Comparison of ENCODE assay signal across 9 cellular contexts in genomic region chr20:15857131-15857784, GRCh38.
A peak's percentile ranks its signal among the peaks of the same experiment; 100 is the strongest.
DNase-seq lines count a peak whose midpoint lies in the region; ATAC-seq lines count a peak whose summit lies in the region.
"Had no signal": no experiment of that assay in that cellular context is flagged by ENCODE, and none has a peak within 500 bp of the region (broad histone marks: within the 10 kb centered on the region; RNA-seq: fewer than 3 reads in every experiment).

No MANE protein-coding gene starts in this region.

- no peak overlapping the region for H3K27ac Mint-ChIP-seq in effector memory CD8-positive, alpha-beta T cell

- H3K9me3 Mint-ChIP-seq in effector memory CD8-positive, alpha-beta T cell = peaks cover 3 to 17% of the 10 kb centered on the region in 2 donors

- H3K36me3 Mint-ChIP-seq in effector memory CD8-positive, alpha-beta T cell (ENCODE audit: insufficient read depth) = no peaks in the 10 kb centered on the region

- DNase-seq in kidney tubule cell (ENCODE audit: low spot score) (peak; percentile 13), AG08395 (ENCODE audit: low spot score) (no peak), midbrain (lab: John Stamatoyannopoulos, UW) (no peak)
- DNase-seq in effector memory CD8-positive, alpha-beta T cell = no peak
- DNase-seq: NCI-H345, uterus had no signal

- no peaks in the 10 kb centered on the region for H3K27me3 Mint-ChIP-seq in effector memory CD8-positive, alpha-beta T cell

- peak; percentile 68 for ATAC-seq in GM18868 (IDR thresholded peaks at IDR 0.05; ENCODE audit: unreplicated experiment)
- ATAC-seq in GM21529 (IDR thresholded peaks at IDR 0.05; ENCODE audit: unreplicated experiment) = peak; percentile 79
- ATAC-seq in HG03159 (IDR thresholded peaks at IDR 0.05; ENCODE audit: unreplicated experiment) = peak; percentile 69
- no peak for ATAC-seq in effector memory CD8-positive, alpha-beta T cell (replicated peaks)

- H3K4me3 Mint-ChIP-seq in effector memory CD8-positive, alpha-beta T cell = no peak overlapping the region

- no peaks in the 10 kb centered on the region for H3K4me1 Mint-ChIP-seq in effector memory CD8-positive, alpha-beta T cell (ENCODE audit: low read depth in 2 of 2)
